ENCODE assay signal across 1 cellular context in the genomic region with DNA sequence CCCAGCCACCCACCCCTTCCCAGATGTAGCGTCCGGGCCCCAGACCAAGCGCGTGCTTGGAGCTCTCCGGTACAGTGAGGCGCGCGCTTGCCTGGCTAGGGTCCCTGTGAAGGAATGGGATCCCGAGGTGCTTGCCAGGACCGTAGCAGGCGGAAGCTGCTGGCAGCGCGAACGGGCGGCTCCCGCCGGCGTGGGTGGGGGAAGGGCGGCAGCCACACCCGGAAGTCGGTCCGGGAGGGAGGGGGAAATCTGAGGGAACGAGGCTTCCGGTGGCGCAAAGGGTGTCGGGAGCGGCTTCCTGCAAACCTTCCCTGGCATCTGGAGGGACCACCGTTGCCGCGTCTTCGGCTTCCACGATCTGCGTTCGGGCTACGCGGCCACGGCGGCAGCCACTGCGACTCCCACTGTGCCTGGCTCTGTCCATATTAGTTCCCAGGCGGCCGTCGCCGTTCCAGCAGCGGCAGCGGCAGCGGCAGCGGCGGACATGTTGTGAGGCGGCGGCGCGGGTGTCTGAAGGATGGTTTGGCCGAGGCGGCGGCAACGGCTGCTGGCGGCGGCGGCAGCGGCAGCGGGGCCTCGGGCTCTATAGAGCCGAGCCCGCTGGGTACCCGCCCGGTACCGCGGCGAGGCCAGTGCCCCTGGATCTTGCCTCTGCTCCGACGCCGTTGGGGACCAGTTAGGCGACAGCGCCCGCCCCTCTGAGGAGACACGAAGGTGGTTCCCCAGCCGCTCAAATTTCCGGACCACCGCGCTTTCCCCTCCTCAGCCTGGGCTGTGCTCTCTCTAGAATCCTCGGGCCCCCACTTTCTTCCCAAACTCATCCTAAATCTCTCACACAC.
TF ChIP-seq lines count a peak whose summit lies in the region.

A gene (plus strand): TSS at position 275 of the 839 bp plus-strand sequence. CDS start 739 bp downstream, outside the sequence.

TF ChIP-seq in HEK293, 187 proteins besides CTCF, POLR2A, EP300 and RAD21 (continued from another document):
- TF ChIP-seq, protein P1, sequence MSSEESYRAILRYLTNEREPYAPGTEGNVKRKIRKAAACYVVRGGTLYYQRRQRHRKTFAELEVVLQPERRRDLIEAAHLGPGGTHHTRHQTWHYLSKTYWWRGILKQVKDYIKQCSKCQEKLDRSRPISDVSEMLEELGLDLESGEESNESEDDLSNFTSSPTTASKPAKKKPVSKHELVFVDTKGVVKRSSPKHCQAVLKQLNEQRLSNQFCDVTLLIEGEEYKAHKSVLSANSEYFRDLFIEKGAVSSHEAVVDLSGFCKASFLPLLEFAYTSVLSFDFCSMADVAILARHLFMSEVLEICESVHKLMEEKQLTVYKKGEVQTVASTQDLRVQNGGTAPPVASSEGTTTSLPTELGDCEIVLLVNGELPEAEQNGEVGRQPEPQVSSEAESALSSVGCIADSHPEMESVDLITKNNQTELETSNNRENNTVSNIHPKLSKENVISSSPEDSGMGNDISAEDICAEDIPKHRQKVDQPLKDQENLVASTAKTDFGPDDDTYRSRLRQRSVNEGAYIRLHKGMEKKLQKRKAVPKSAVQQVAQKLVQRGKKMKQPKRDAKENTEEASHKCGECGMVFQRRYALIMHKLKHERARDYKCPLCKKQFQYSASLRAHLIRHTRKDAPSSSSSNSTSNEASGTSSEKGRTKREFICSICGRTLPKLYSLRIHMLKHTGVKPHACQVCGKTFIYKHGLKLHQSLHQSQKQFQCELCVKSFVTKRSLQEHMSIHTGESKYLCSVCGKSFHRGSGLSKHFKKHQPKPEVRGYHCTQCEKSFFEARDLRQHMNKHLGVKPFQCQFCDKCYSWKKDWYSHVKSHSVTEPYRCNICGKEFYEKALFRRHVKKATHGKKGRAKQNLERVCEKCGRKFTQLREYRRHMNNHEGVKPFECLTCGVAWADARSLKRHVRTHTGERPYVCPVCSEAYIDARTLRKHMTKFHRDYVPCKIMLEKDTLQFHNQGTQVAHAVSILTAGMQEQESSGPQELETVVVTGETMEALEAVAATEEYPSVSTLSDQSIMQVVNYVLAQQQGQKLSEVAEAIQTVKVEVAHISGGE (tag by site-specific recombination; conservative IDR thresholded peaks at IDR 0.05; ENCODE audit: low read depth) = peak; percentile 98
- TF ChIP-seq ZNF549 (tag by site-specific recombination; IDR thresholded peaks at IDR 0.05) = no peak
- TF ChIP-seq ZNF785 (tag by site-specific recombination; IDR thresholded peaks at IDR 0.05) = no peak
- TF ChIP-seq ZNF394 (tag by site-specific recombination; IDR thresholded peaks at IDR 0.05; ENCODE audit: borderline replicate concordance) = peak; percentile 67; the same call in 1 of the 2 replicates
- peak; percentile 65; the same call in 1 of the 2 replicates for TF ChIP-seq ZFP37 (tag by site-specific recombination; IDR thresholded peaks at IDR 0.05)
- peak; percentile 94 for TF ChIP-seq OSR2 (tag by site-specific recombination; IDR thresholded peaks at IDR 0.05)
- TF ChIP-seq ZNF324 (tag by site-specific recombination; IDR thresholded peaks at IDR 0.05) = peak; percentile 93
- TF ChIP-seq, protein P2, sequence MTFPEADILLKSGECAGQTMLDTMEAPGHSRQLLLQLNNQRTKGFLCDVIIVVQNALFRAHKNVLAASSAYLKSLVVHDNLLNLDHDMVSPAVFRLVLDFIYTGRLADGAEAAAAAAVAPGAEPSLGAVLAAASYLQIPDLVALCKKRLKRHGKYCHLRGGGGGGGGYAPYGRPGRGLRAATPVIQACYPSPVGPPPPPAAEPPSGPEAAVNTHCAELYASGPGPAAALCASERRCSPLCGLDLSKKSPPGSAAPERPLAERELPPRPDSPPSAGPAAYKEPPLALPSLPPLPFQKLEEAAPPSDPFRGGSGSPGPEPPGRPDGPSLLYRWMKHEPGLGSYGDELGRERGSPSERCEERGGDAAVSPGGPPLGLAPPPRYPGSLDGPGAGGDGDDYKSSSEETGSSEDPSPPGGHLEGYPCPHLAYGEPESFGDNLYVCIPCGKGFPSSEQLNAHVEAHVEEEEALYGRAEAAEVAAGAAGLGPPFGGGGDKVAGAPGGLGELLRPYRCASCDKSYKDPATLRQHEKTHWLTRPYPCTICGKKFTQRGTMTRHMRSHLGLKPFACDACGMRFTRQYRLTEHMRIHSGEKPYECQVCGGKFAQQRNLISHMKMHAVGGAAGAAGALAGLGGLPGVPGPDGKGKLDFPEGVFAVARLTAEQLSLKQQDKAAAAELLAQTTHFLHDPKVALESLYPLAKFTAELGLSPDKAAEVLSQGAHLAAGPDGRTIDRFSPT (tag by site-specific recombination; IDR thresholded peaks at IDR 0.05) = peak; percentile 88
- TF ChIP-seq ZNF37A (tag by site-specific recombination; IDR thresholded peaks at IDR 0.05) = no peak
- TF ChIP-seq, protein P3, sequence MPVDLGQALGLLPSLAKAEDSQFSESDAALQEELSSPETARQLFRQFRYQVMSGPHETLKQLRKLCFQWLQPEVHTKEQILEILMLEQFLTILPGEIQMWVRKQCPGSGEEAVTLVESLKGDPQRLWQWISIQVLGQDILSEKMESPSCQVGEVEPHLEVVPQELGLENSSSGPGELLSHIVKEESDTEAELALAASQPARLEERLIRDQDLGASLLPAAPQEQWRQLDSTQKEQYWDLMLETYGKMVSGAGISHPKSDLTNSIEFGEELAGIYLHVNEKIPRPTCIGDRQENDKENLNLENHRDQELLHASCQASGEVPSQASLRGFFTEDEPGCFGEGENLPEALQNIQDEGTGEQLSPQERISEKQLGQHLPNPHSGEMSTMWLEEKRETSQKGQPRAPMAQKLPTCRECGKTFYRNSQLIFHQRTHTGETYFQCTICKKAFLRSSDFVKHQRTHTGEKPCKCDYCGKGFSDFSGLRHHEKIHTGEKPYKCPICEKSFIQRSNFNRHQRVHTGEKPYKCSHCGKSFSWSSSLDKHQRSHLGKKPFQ (tag by site-specific recombination; IDR thresholded peaks at IDR 0.05) = no peak
- peak; percentile 88 for TF ChIP-seq ZNF501 (tag by site-specific recombination; IDR thresholded peaks at IDR 0.05)
- TF ChIP-seq SP2 (tag by site-specific recombination; IDR thresholded peaks at IDR 0.05) = peak; percentile 91
- peak; percentile 97 for TF ChIP-seq KLF7 (tag by site-specific recombination; IDR thresholded peaks at IDR 0.05; ENCODE audit: borderline replicate concordance)
- TF ChIP-seq ZNF341 (tag by site-specific recombination; IDR thresholded peaks at IDR 0.05; ENCODE audit: low read depth) = peak; percentile 43; the same call in 1 of the 2 replicates
- TF ChIP-seq SP7 (tag by site-specific recombination; IDR thresholded peaks at IDR 0.05) = peak; percentile 83
- TF ChIP-seq, protein P4, sequence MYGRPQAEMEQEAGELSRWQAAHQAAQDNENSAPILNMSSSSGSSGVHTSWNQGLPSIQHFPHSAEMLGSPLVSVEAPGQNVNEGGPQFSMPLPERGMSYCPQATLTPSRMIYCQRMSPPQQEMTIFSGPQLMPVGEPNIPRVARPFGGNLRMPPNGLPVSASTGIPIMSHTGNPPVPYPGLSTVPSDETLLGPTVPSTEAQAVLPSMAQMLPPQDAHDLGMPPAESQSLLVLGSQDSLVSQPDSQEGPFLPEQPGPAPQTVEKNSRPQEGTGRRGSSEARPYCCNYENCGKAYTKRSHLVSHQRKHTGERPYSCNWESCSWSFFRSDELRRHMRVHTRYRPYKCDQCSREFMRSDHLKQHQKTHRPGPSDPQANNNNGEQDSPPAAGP (tag by site-specific recombination; IDR thresholded peaks at IDR 0.05) = peak; percentile 77
- TF ChIP-seq ZBTB1 (tag by site-specific recombination; IDR thresholded peaks at IDR 0.05) = no peak
- peak; percentile 55; the same call in 1 of the 2 replicates for TF ChIP-seq KLF10 (tag by site-specific recombination; IDR thresholded peaks at IDR 0.05)
- TF ChIP-seq KLF16 (tag by site-specific recombination; IDR thresholded peaks at IDR 0.05) = peak; percentile 41; the same call in 1 of the 2 replicates
- peak; percentile 56 for TF ChIP-seq ZFP69B (tag by site-specific recombination; IDR thresholded peaks at IDR 0.05)
- no peak for TF ChIP-seq ZNF302 (tag by site-specific recombination; IDR thresholded peaks at IDR 0.05; ENCODE audit: low read depth)
- TF ChIP-seq ZIC2 (tag by site-specific recombination; IDR thresholded peaks at IDR 0.05) = peak; percentile 40; the same call in 1 of the 2 replicates
- peak; percentile 84 for TF ChIP-seq PRDM1 (tag by site-specific recombination; IDR thresholded peaks at IDR 0.05)
- TF ChIP-seq ZNF140 (tag by site-specific recombination; IDR thresholded peaks at IDR 0.05) = no peak
- peak; percentile 22 for TF ChIP-seq ZSCAN30 (tag by site-specific recombination; IDR thresholded peaks at IDR 0.05)
- peak; percentile 58; the same call in 1 of the 2 replicates for TF ChIP-seq WT1 (tag by site-specific recombination; IDR thresholded peaks at IDR 0.05)
- no peak for TF ChIP-seq ZNF621 (tag by site-specific recombination; IDR thresholded peaks at IDR 0.05)
- peak; percentile 74; the same call in 1 of the 2 replicates for TF ChIP-seq ZNF610 (tag by site-specific recombination; IDR thresholded peaks at IDR 0.05; ENCODE audit: borderline replicate concordance)
